Comparison of ENCODE assay signal across 19 cellular contexts in genomic region chr11:114290503-114291239, GRCh38. TPM values are rescaled to one million over a fixed set of nuclear protein-coding genes. Genes with fewer than 3 reads are reported as not detected.
DNase-seq lines count a peak whose midpoint lies in the region; ATAC-seq, FAIRE-seq and TF ChIP-seq lines count a peak whose summit lies in the region.
"Had no signal": no experiment of that assay in that cellular context is flagged by ENCODE, and none has a peak within 500 bp of the region (broad histone marks: within the 10 kb centered on the region; RNA-seq: fewer than 3 reads in every experiment).

No MANE protein-coding gene starts in this region.

- 5 to 12% methylated on average over 2 of the region's 2 CpGs for WGBS in GM23248 (ENCODE audit: low coverage in 1 of 2, low lambda C conversion rate in 2 of 2, missing lambda C conversion rate in 2 of 2), 2 experiments

- H3K27me3 Mint-ChIP-seq in activated naive CD4-positive, alpha-beta T cell treated with anti-CD3 and anti-CD28 coated beads, Interleukin-2, amount 10 ng/mL, durations not matched to agents 7 days and 5 days, result peaks cover 6% of the 10 kb centered on the region

- H3K27ac ChIP-seq in GM23248 (peak overlapping the region; percentile 100), subcutaneous abdominal adipose tissue (ENCODE audit: low read depth, low read length) (peak overlapping the region; percentile 99)
- H3K27ac ChIP-seq: BLaER1 had no signal

- H3K36me3 ChIP-seq in GM23248 (ENCODE audit: low read depth), result no peaks in the 10 kb centered on the region
- no peaks in the 10 kb centered on the region for H3K36me3 ChIP-seq in subcutaneous abdominal adipose tissue (ENCODE audit: control insufficient read depth in 5 of 5, insufficient read depth in 5 of 5, low read length in 5 of 5)
- H3K36me3 ChIP-seq: BLaER1, gastroesophageal sphincter, Peyer's patch had no signal

- no peak overlapping the region for H3K4me3 Mint-ChIP-seq in activated naive CD4-positive, alpha-beta T cell treated with anti-CD3 and anti-CD28 coated beads, Interleukin-2, amount 10 ng/mL, durations not matched to agents 7 days and 5 days
- H3K4me3 Mint-ChIP-seq: activated T-cell treated with anti-CD3 and anti-CD28 coated beads, Interleukin-2, amount 50 U/mL, for 72 hours; naive B cell; stimulated activated naive CD8-positive, alpha-beta T cell treated with anti-CD3 and anti-CD28 coated beads, Interleukin-15, amount 100 ng/mL, for 72 hours had no signal

- H3K9ac ChIP-seq in GM23248, result peak overlapping the region; percentile 90
- H3K9ac ChIP-seq in subcutaneous abdominal adipose tissue (ENCODE audit: low read length in 5 of 5), result peak overlapping the region in 1 of 5 donors; percentile 39
- H3K9ac ChIP-seq: BLaER1 had no signal

- no peaks in the 10 kb centered on the region for H3K27me3 ChIP-seq in GM23248 (replicated peaks; ENCODE audit: insufficient read depth)
- no peaks in the 10 kb centered on the region for H3K27me3 ChIP-seq in subcutaneous abdominal adipose tissue (ENCODE audit: control insufficient read depth in 5 of 5, insufficient read depth in 4 of 5, low read length in 5 of 5)
- H3K27me3 ChIP-seq: BLaER1, Peyer's patch had no signal

- H3K4me3 ChIP-seq in GM23248, result peak overlapping the region; percentile 80
- H3K4me3 ChIP-seq in subcutaneous abdominal adipose tissue (ENCODE audit: low read depth in 1 of 5, low read length in 5 of 5), result peak overlapping the region in 3 of 5 donors; percentile 48 to 54 (median 52)
- H3K4me3 ChIP-seq: BLaER1, Peyer's patch had no signal

- peak overlapping the region; percentile 97 for H3K4me2 ChIP-seq in GM23248 (ENCODE audit: unreplicated experiment)
- H3K4me2 ChIP-seq: BLaER1 had no signal

- no peaks in the 10 kb centered on the region for H3K9me2 ChIP-seq in GM23248 (ENCODE audit: insufficient read depth)

- peak; percentile 5 for FAIRE-seq in islet of Langerhans (lab: Jason Lieb, UNC)
- FAIRE-seq: endometrium had no signal

- H3K4me1 Mint-ChIP-seq in activated naive CD4-positive, alpha-beta T cell treated with anti-CD3 and anti-CD28 coated beads, Interleukin-2, amount 10 ng/mL, durations not matched to agents 7 days and 5 days, result peaks cover 5% of the 10 kb centered on the region
- H3K4me1 Mint-ChIP-seq: naive B cell; stimulated activated naive CD8-positive, alpha-beta T cell treated with anti-CD3 and anti-CD28 coated beads, Interleukin-15, amount 100 ng/mL, for 72 hours had no signal

- ATAC-seq in SK-N-SH treated with all-trans-retinoic acid at 6 μM for 48 hours (peak; percentile 4; the same call in 1 of the 3 replicates), HG03175 (IDR thresholded peaks at IDR 0.05; ENCODE audit: unreplicated experiment) (no peak), HG02623 (IDR thresholded peaks at IDR 0.05; ENCODE audit: unreplicated experiment) (no peak)
- ATAC-seq: activated T-cell treated with anti-CD3 and anti-CD28 coated beads, Interleukin-2, amount 50 U/mL, for 72 hours; gastroesophageal sphincter; stimulated activated naive CD8-positive, alpha-beta T cell treated with anti-CD3 and anti-CD28 coated beads, Interleukin-15, amount 100 ng/mL, for 72 hours had no signal

- H3K79me2 ChIP-seq in GM23248 (ENCODE audit: insufficient read depth), result peaks cover 42% of the 10 kb centered on the region

- H3K36me3 Mint-ChIP-seq in activated naive CD4-positive, alpha-beta T cell treated with anti-CD3 and anti-CD28 coated beads, Interleukin-2, amount 10 ng/mL, durations not matched to agents 7 days and 5 days, result no peaks in the 10 kb centered on the region
- H3K36me3 Mint-ChIP-seq: naive B cell had no signal

- no peaks in the 10 kb centered on the region for H4K20me1 ChIP-seq in GM23248 (ENCODE audit: insufficient read depth)
- H4K20me1 ChIP-seq: BLaER1 had no signal

- H3K9me3 ChIP-seq in GM23248 (ENCODE audit: low read depth) (no peaks in the 10 kb centered on the region), subcutaneous abdominal adipose tissue (ENCODE audit: control insufficient read depth in 5 of 5, low read length in 5 of 5) (no peaks in the 10 kb centered on the region)
- H3K9me3 ChIP-seq: BLaER1, gastroesophageal sphincter, Peyer's patch had no signal

- CTCF ChIA-PET in activated naive CD4-positive, alpha-beta T cell treated with anti-CD3 and anti-CD28 coated beads, Interleukin-2, amount 10 ng/mL, durations not matched to agents 7 days and 5 days (lab: Charles Lee), result interaction anchor here (2.2 kb wide), 1 partner anchor 10 kb away, joined by 11 read pairs; no protein-coding TSS in a partner anchor

- peaks cover 88% of the 10 kb centered on the region for H3K4me1 ChIP-seq in GM23248 (ENCODE audit: insufficient read depth)
- peaks cover 5 to 45% (median 16%) of the 10 kb centered on the region in 5 donors for H3K4me1 ChIP-seq in subcutaneous abdominal adipose tissue (ENCODE audit: control insufficient read depth in 5 of 5, insufficient read depth in 5 of 5, low read length in 5 of 5)
- H3K4me1 ChIP-seq: BLaER1, Peyer's patch had no signal

- peaks cover 78% of the 10 kb centered on the region for H3F3A ChIP-seq in GM23248 (ENCODE audit: insufficient read depth)

- H2AFZ ChIP-seq in GM23248, result peak overlapping the region; percentile 62

- in situ Hi-C loops in GM23248 (cut with MboI), result no loop called here

- no peak overlapping the region for H3K27ac Mint-ChIP-seq in activated naive CD4-positive, alpha-beta T cell treated with anti-CD3 and anti-CD28 coated beads, Interleukin-2, amount 10 ng/mL, durations not matched to agents 7 days and 5 days
- H3K27ac Mint-ChIP-seq: activated T-cell treated with anti-CD3 and anti-CD28 coated beads, Interleukin-2, amount 50 U/mL, for 72 hours; progenitor cell of endocrine pancreas; stimulated activated naive CD8-positive, alpha-beta T cell treated with anti-CD3 and anti-CD28 coated beads, Interleukin-15, amount 100 ng/mL, for 72 hours had no signal

- H3K9me3 Mint-ChIP-seq in activated naive CD4-positive, alpha-beta T cell treated with anti-CD3 and anti-CD28 coated beads, Interleukin-2, amount 10 ng/mL, durations not matched to agents 7 days and 5 days, result no peaks in the 10 kb centered on the region
- H3K9me3 Mint-ChIP-seq: stimulated activated naive CD8-positive, alpha-beta T cell treated with anti-CD3 and anti-CD28 coated beads, Interleukin-15, amount 100 ng/mL, for 72 hours had no signal

- DNase-seq in GM23248 (peak; percentile 54), HuH-7 (ENCODE audit: low spot score) (no peak)
- DNase-seq in activated naive CD4-positive, alpha-beta T cell treated with anti-CD3 and anti-CD28 coated beads, Interleukin-2, amount 10 ng/mL, durations not matched to agents 7 days and 5 days, result no peak
- DNase-seq: activated CD4-positive, alpha-beta T cell treated with anti-CD3 and anti-CD28 coated beads, Interleukin-2, amount 50 U/mL, for 48 hours; activated T-cell treated with anti-CD3 and anti-CD28 coated beads, Interleukin-2, amount 50 U/mL, for 72 hours; MV-4-11; naive B cell; NCI-H748 treated with DMSO at 0.1 percent for 48 hours; Peyer's patch; stimulated activated naive CD8-positive, alpha-beta T cell treated with anti-CD3 and anti-CD28 coated beads, Interleukin-15, amount 100 ng/mL, for 72 hours had no signal

TF ChIP-seq in SK-N-SH treated with all-trans-retinoic acid at 6 μM for 48 hours, 23 proteins besides CTCF, POLR2A, EP300 and RAD21:
- TF ChIP-seq ARNTL (CRISPR knock-in tag; IDR thresholded peaks at IDR 0.05; ENCODE audit: borderline replicate concordance, low read depth) (no peak), CSRNP3 (CRISPR knock-in tag; IDR thresholded peaks at IDR 0.05) (no peak)

RNA-seq across cellular contexts. Expression of gene NNMT, which starts 5.5 kb away (rescaled TPM):
- total RNA-seq in GM23248 (2014; rRNA removed; shearing (Covaris generic)), result 809 and 1,043 TPM in 2 replicates
- 1,317 and 1,390 TPM in 2 replicates for polyA plus RNA-seq in GM23248 (2016; fragmentation: Nextera tagmentation; extraction: Ambion mirVana)
- total RNA-seq: activated T-cell treated with anti-CD3 and anti-CD28 coated beads, Interleukin-2, amount 50 U/mL, for 72 hours had no signal
